Comparison of ENCODE assay signal across 8 cellular contexts in the genomic region with DNA sequence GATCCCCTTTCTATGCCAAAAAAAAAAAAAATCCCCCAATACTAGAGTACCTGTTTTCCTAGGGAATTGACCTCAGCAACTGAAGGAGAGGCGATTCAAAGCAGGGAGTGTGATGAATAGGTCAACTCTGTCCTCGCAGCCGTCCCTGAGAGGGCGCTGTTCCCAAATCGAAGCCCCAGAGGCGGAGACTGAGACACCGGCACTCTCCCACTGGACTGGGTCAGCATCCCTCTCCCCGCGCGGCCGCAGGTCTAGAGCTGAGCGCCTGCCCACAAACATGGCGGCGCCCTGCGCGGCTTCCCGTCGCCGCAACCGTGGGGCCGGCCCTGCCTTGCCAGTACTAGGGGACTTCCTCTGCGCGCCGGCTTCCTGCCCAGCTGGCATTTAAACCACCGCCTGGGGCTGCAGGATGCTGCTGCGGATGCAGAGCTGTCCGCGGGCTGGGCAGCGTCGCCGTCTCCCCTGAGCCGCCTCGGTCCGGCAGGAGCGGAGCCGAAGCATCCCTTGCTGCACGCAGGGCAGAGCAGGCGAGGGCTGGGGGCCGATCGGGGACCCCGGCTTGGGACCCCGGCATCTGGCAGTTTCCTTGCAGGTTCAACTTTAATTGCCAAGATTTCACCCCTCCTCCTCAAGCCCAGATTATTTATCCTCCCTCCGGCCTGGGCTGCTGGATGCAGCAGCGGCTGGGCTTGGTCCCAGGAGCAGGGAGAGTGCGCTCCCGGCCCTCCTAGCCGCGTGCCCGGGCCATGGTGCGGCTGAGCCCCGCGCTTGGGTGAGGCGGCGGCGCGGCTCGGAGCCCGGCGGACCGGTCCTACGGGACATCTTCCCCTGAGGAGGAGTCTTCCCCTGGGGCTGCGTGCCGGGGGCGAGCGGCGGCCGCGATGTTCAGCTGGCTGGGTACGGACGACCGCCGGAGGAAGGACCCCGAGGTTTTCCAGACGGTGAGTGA. TPM values are rescaled to one million over a fixed set of nuclear protein-coding genes. Genes with fewer than 3 reads are reported as not detected.
DNase-seq lines count a peak whose midpoint lies in the region; ATAC-seq and TF ChIP-seq lines count a peak whose summit lies in the region.

TSS of gene EHD3 (plus strand) at position 412 of the 949 bp plus-strand sequence. CDS start at position 882, 470 bp downstream.

- peak within 1 kb of the TSS; percentile 75 for H3K4me2 ChIP-seq in OCI-LY3 (ENCODE audit: low read length)

- H3K4me1 ChIP-seq in CD4-positive, alpha-beta memory T cell (ENCODE audit: insufficient read depth, low read length): peaks cover 22% of the 10 kb centered on the region
- peaks cover 28% of the 10 kb centered on the region for H3K4me1 ChIP-seq in OCI-LY3 (ENCODE audit: low read length)

- H3K36me3 Mint-ChIP-seq in CD4-positive, alpha-beta memory T cell: no peaks in the 10 kb centered on the region
- no peaks in the 10 kb centered on the region for H3K36me3 Mint-ChIP-seq in naive B cell
- H3K36me3 Mint-ChIP-seq in stimulated activated effector memory CD8-positive, alpha-beta T cell treated with anti-CD3 and anti-CD28 coated beads, Interleukin-12 subunit alpha, Interleukin-12 subunit beta, amount 100 ng/mL, for 72 hours: no peaks in the 10 kb centered on the region

- H3K9me3 ChIP-seq in CD4-positive, alpha-beta memory T cell (ENCODE audit: control insufficient read depth in 1 of 2, low read length in 2 of 2): no peaks in the 10 kb centered on the region
- H3K9me3 ChIP-seq in OCI-LY3 (ENCODE audit: insufficient read depth, low read length): no peaks in the 10 kb centered on the region

- peak within 1 kb of the TSS; percentile 78 for H2AFZ ChIP-seq in OCI-LY3 (ENCODE audit: low read depth, low read length)

- CTCF ChIA-PET in CD4-positive, alpha-beta memory T cell (lab: Charles Lee; ENCODE audit: partially characterized antibody): interaction anchor here (0.6 to 1.8 kb wide), 7 partner anchors 10 to 1088 kb away, joined by 3 to 6 read pairs (median 5); no protein-coding TSS in a partner anchor

- TF ChIP-seq CTCF in OCI-LY3 (IDR thresholded peaks at IDR 0.05; ENCODE audit: low read depth, low read length): peak; percentile 54

- no peaks in the 10 kb centered on the region for H3K9me3 Mint-ChIP-seq in CD4-positive, alpha-beta memory T cell
- no peaks in the 10 kb centered on the region for H3K9me3 Mint-ChIP-seq in naive B cell
- no peaks in the 10 kb centered on the region for H3K9me3 Mint-ChIP-seq in stimulated activated effector memory CD8-positive, alpha-beta T cell treated with anti-CD3 and anti-CD28 coated beads, Interleukin-12 subunit alpha, Interleukin-12 subunit beta, amount 100 ng/mL, for 72 hours

- H3K27ac ChIP-seq in CD4-positive, alpha-beta memory T cell (ENCODE audit: low read depth, low read length): peak within 1 kb of the TSS; percentile 23
- no peak within 1 kb of the TSS for H3K27ac ChIP-seq in OCI-LY3 (ENCODE audit: low read length)

- H4K20me1 ChIP-seq in OCI-LY3 (ENCODE audit: insufficient read depth, low read length): no peaks in the 10 kb centered on the region

- H3K4me3 Mint-ChIP-seq in CD4-positive, alpha-beta memory T cell: peak within 1 kb of the TSS; percentile 81 to 87 (median 83)
- H3K4me3 Mint-ChIP-seq in naive B cell: peak within 1 kb of the TSS; percentile 80 to 95 (median 87)
- peak within 1 kb of the TSS; percentile 66 for H3K4me3 Mint-ChIP-seq in stimulated activated effector memory CD8-positive, alpha-beta T cell treated with anti-CD3 and anti-CD28 coated beads, Interleukin-12 subunit alpha, Interleukin-12 subunit beta, amount 100 ng/mL, for 72 hours

- H3K4me3 ChIP-seq in CD4-positive, alpha-beta memory T cell (ENCODE audit: low read length in 2 of 2): peak within 1 kb of the TSS; percentile 49 to 66
- peak within 1 kb of the TSS; percentile 86 for H3K4me3 ChIP-seq in OCI-LY3 (ENCODE audit: low read length)

- H3K27me3 ChIP-seq in CD4-positive, alpha-beta memory T cell (ENCODE audit: insufficient read depth, low read length): peaks cover 6% of the 10 kb centered on the region
- H3K27me3 ChIP-seq in OCI-LY3 (ENCODE audit: low read depth, low read length): no peaks in the 10 kb centered on the region

- POLR2A ChIA-PET in CD4-positive, alpha-beta memory T cell (lab: Charles Lee; ENCODE audit: partially characterized antibody): interaction anchor here (1.2 to 1.6 kb wide), 2 partner anchors 91 to 1087 kb away, joined by 3 to 9 read pairs; partner anchors contain the start of gene YPEL5

- no peaks in the 10 kb centered on the region for H3K36me3 ChIP-seq in CD4-positive, alpha-beta memory T cell (ENCODE audit: insufficient read depth, low read length)
- H3K36me3 ChIP-seq in OCI-LY3 (replicated peaks; ENCODE audit: low read depth, low read length): no peaks in the 10 kb centered on the region

- peak; percentile 89 for ATAC-seq in GM19468 (IDR thresholded peaks at IDR 0.05; ENCODE audit: extremely low read depth, unreplicated experiment)
- peak; percentile 99 for ATAC-seq in naive B cell (ENCODE audit: low read depth in 2 of 2)
- peak; percentile 98 for ATAC-seq in stimulated activated effector memory CD8-positive, alpha-beta T cell treated with anti-CD3 and anti-CD28 coated beads, Interleukin-12 subunit alpha, Interleukin-12 subunit beta, amount 100 ng/mL, for 72 hours

- H3K27me3 Mint-ChIP-seq in CD4-positive, alpha-beta memory T cell: peaks cover 0 to 1% of the 10 kb centered on the region in 2 donors
- H3K27me3 Mint-ChIP-seq in naive B cell: no peaks in the 10 kb centered on the region

- peaks cover 6% of the 10 kb centered on the region; the same call in 1 of the 2 replicates for H3K79me2 ChIP-seq in OCI-LY3 (ENCODE audit: low read length)

- H3K9ac ChIP-seq in OCI-LY3 (ENCODE audit: low read length): peak within 1 kb of the TSS; percentile 69

- peak; percentile 63 to 74 (median 70) for DNase-seq in CD4-positive, alpha-beta memory T cell
- DNase-seq in HS-5 (ENCODE audit: low read depth) (peak; percentile 51), activated T-helper 1 cell treated with Interleukin-2 at 50 U/mL for 16 hours (ENCODE audit: low read depth) (peak; percentile 63), fibroblast of gingiva (ENCODE audit: low read depth) (peak; percentile 88), naive B cell (peak; percentile 83)
- peak; percentile 69 to 89 for DNase-seq in stimulated activated effector memory CD8-positive, alpha-beta T cell treated with anti-CD3 and anti-CD28 coated beads, Interleukin-12 subunit alpha, Interleukin-12 subunit beta, amount 100 ng/mL, for 72 hours (ENCODE audit: low spot score in 2 of 2)

- intact Hi-C loops in CD4-positive, alpha-beta memory T cell (cut with micrococcal nuclease): loop anchor here (1.0 kb wide), 2 partner anchors 99 to 523 kb away; no protein-coding TSS in a partner anchor

- peaks cover 17 to 36% (median 25%) of the 10 kb centered on the region in 4 donors for H3K4me1 Mint-ChIP-seq in CD4-positive, alpha-beta memory T cell
- peaks cover 40 to 48% (median 47%) of the 10 kb centered on the region in 3 donors for H3K4me1 Mint-ChIP-seq in naive B cell
- H3K4me1 Mint-ChIP-seq in stimulated activated effector memory CD8-positive, alpha-beta T cell treated with anti-CD3 and anti-CD28 coated beads, Interleukin-12 subunit alpha, Interleukin-12 subunit beta, amount 100 ng/mL, for 72 hours: peaks cover 19% of the 10 kb centered on the region

- peak within 1 kb of the TSS in 6 of 7 donors; percentile 7 to 87 (median 77) for H3K27ac Mint-ChIP-seq in CD4-positive, alpha-beta memory T cell
- peak within 1 kb of the TSS; percentile 75 to 90 (median 87) for H3K27ac Mint-ChIP-seq in naive B cell
- H3K27ac Mint-ChIP-seq in stimulated activated effector memory CD8-positive, alpha-beta T cell treated with anti-CD3 and anti-CD28 coated beads, Interleukin-12 subunit alpha, Interleukin-12 subunit beta, amount 100 ng/mL, for 72 hours: no peak within 1 kb of the TSS

RNA-seq across cellular contexts. Expression of gene EHD3, which starts in this region (rescaled TPM):
- 1 to 10 TPM; 4.0 to 4.4 TPM for total RNA-seq in CD4-positive, alpha-beta memory T cell
- polyA plus RNA-seq in CD4-positive, alpha-beta memory T cell: 1 to 10 TPM; 2.3 to 4.3 TPM
- 10 to 100 TPM in 3 of 6 donors, 1 to 10 TPM in 3; 5.9 to 13.6 (median 10.0) TPM for polyA plus RNA-seq in naive B cell (ENCODE audit: low read depth in 6 of 6)
